Comparison of ENCODE assay signal across 18 cellular contexts in the genomic region with DNA sequence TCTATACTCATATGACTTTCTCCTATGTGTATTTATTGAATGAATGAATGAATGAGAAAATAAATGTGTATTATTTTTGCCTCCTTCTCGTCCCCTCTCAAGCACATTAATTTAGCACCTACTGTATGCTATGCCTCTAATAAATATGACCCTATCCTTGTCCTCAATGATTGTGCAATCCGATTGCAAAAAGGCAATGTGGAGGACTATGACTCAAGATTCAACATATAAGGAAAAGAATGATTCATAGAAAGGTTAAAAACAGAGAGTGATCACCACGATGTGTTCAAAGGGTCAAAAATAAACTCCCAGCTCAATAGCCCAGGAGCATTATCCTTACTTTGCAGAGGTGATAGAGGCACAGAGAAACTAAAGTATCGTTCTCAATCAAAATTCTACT.
DNase-seq lines count a peak whose midpoint lies in the region; TF ChIP-seq lines count a peak whose summit lies in the region.
"Had no signal": no experiment of that assay in that cellular context is flagged by ENCODE, and none has a peak within 500 bp of the region (broad histone marks: within the 10 kb centered on the region; RNA-seq: fewer than 3 reads in every experiment).

No MANE protein-coding gene starts in this region.

- H3K9me3 ChIP-seq in mammary epithelial cell (replicated peaks; ENCODE audit: insufficient read depth, low read length) (no peaks in the 10 kb centered on the region), A673 (ENCODE audit: low read depth, low read length, poor library complexity, severe bottlenecking) (no peaks in the 10 kb centered on the region), OCI-LY7 (ENCODE audit: low read length) (no peaks in the 10 kb centered on the region)
- H3K9me3 ChIP-seq: MG63 had no signal

- H3K9ac ChIP-seq in mammary epithelial cell (ENCODE audit: insufficient read depth, low read length): no peak overlapping the region

- H3K36me3 ChIP-seq in mammary epithelial cell (ENCODE audit: insufficient read depth, low read length): no peaks in the 10 kb centered on the region
- no peaks in the 10 kb centered on the region for H3K36me3 ChIP-seq in A673 (ENCODE audit: insufficient read depth, low read length, poor library complexity, severe bottlenecking)
- H3K36me3 ChIP-seq in OCI-LY7 (ENCODE audit: insufficient read depth, low read length): no peaks in the 10 kb centered on the region
- H3K36me3 ChIP-seq: MG63 had no signal

- intact Hi-C loops in mammary epithelial cell (cut with micrococcal nuclease) (no loop called here), A673 (cut with micrococcal nuclease; ENCODE audit: unreplicated experiment) (no loop called here), OCI-LY7 (cut with micrococcal nuclease; ENCODE audit: unreplicated experiment) (no loop called here)

- BruUV-seq in mammary epithelial cell (replicated peaks; lab: Mats Ljungman, UMichigan): no TSS peak
- BruUV-seq in A673 (replicated peaks; lab: Mats Ljungman, UMichigan): no TSS peak
- BruUV-seq in OCI-LY7 (replicated peaks; lab: Mats Ljungman, UMichigan): no TSS peak

- no peaks in the 10 kb centered on the region for H3K27me3 Mint-ChIP-seq in HFFc6 (ENCODE audit: insufficient read depth)
- H3K27me3 Mint-ChIP-seq: T-cell had no signal

- no peaks in the 10 kb centered on the region for H3K4me1 ChIP-seq in mammary epithelial cell (ENCODE audit: insufficient read depth, low read length)
- no peaks in the 10 kb centered on the region for H3K4me1 ChIP-seq in A673 (ENCODE audit: insufficient read depth, low read length, poor library complexity, severe bottlenecking)
- H3K4me1 ChIP-seq in OCI-LY7 (ENCODE audit: insufficient read depth, low read length, poor library complexity, severe bottlenecking): no peaks in the 10 kb centered on the region

- no peaks in the 10 kb centered on the region for H3K36me3 Mint-ChIP-seq in HFFc6 (ENCODE audit: low read depth)
- H3K36me3 Mint-ChIP-seq: CD8-positive, alpha-beta T cell; T-cell had no signal

- no peaks in the 10 kb centered on the region for H3K9me2 ChIP-seq in OCI-LY7 (ENCODE audit: insufficient read depth, low read length)

- H3K4me3 Mint-ChIP-seq in HFFc6: no peak overlapping the region
- H3K4me3 Mint-ChIP-seq: CD8-positive, alpha-beta T cell; T-cell had no signal

- no peak overlapping the region for H3K4me3 ChIP-seq in mammary epithelial cell (replicated peaks in 1 of 3; ENCODE audit: insufficient read depth in 1 of 3, low read depth in 2 of 3, low read length in 3 of 3)
- H3K4me3 ChIP-seq in A673 (ENCODE audit: low read depth, low read length, poor library complexity, severe bottlenecking): no peak overlapping the region
- no peak overlapping the region for H3K4me3 ChIP-seq in OCI-LY7 (ENCODE audit: low read depth, low read length, poor library complexity, severe bottlenecking)
- H3K4me3 ChIP-seq: MG63, SK-N-MC had no signal

- DNase-seq in HS-5 (ENCODE audit: low read depth) (peak; percentile 20), MV-4-11 (lab: John Stamatoyannopoulos, UW) (peak; percentile 72), mammary epithelial cell (peak; percentile 56), iris pigment epithelial cell (ENCODE audit: low read depth) (peak; percentile 2), NCI-H187 (lab: John Stamatoyannopoulos, UW) (no peak), A673 (ENCODE audit: low spot score) (no peak), OCI-LY7 (ENCODE audit: low spot score) (no peak), HFFc6 (no peak)
- DNase-seq: CD8-positive, alpha-beta T cell; H7; KBM-7; MG63; NCI-H1417 treated with DMSO at 0.1 percent for 48 hours; NCI-H2029 treated with DMSO at 0.1 percent for 48 hours; NCI-H510A; OCI-M1; T-cell had no signal

- H3K27ac ChIP-seq in mammary epithelial cell (ENCODE audit: insufficient read depth, low read depth, low read length) (no peak overlapping the region), A673 (ENCODE audit: low read depth, low read length, poor library complexity, severe bottlenecking) (no peak overlapping the region), OCI-LY7 (ENCODE audit: low read depth, low read length, poor library complexity, severe bottlenecking) (no peak overlapping the region)
- H3K27ac ChIP-seq: SK-N-MC had no signal

- POLR2A ChIA-PET in A673 (lab: Charles Lee; ENCODE audit: low non-redundant PET): no interaction called here
- POLR2A ChIA-PET in OCI-LY7 (lab: Charles Lee): no interaction called here

- no peak for TF ChIP-seq CTCF in mammary epithelial cell (conservative IDR thresholded peaks at IDR 0.05 in 1 of 2, IDR thresholded peaks at IDR 0.05 in 1 of 2; ENCODE audit: extremely low read depth in 1 of 2, insufficient read depth in 1 of 2, low read depth in 1 of 2, low read length in 2 of 2)
- TF ChIP-seq CTCF in A673 (conservative IDR thresholded peaks at IDR 0.05; ENCODE audit: low read depth, low read length): no peak
- no peak for TF ChIP-seq CTCF in OCI-LY7 (conservative IDR thresholded peaks at IDR 0.05; ENCODE audit: low read length)
- no peak for TF ChIP-seq CTCF in HFFc6 (IDR thresholded peaks at IDR 0.05)

- dilution Hi-C loops in mammary epithelial cell (cut with HindIII; ENCODE audit: low sequenced_read_pairs): no loop called here

- H3K4me1 Mint-ChIP-seq in HFFc6 (ENCODE audit: low read depth): no peaks in the 10 kb centered on the region
- H3K4me1 Mint-ChIP-seq: T-cell had no signal

- H2AFZ ChIP-seq in mammary epithelial cell (ENCODE audit: low read depth, low read length) (no peak overlapping the region), OCI-LY7 (ENCODE audit: low read length) (no peak overlapping the region)

- CTCF ChIA-PET in mammary epithelial cell (lab: Charles Lee; ENCODE audit: low non-redundant PET) (no interaction called here), A673 (lab: Charles Lee) (no interaction called here), OCI-LY7 (lab: Charles Lee; ENCODE audit: unreplicated experiment) (no interaction called here)

- no peaks in the 10 kb centered on the region for H4K20me1 ChIP-seq in mammary epithelial cell (ENCODE audit: insufficient read depth, low read length)
- H4K20me1 ChIP-seq in OCI-LY7 (ENCODE audit: insufficient read depth, low read length): no peaks in the 10 kb centered on the region

- WGBS in mammary epithelial cell (ENCODE audit: low coverage, missing lambda C conversion rate): 57% methylated on average over 4 of the region's 4 CpGs

- no peak overlapping the region for H3K4me2 ChIP-seq in mammary epithelial cell (ENCODE audit: insufficient read depth, low read depth, low read length)
- H3K4me2 ChIP-seq in OCI-LY7 (ENCODE audit: low read length): no peak overlapping the region

- H3K27me3 ChIP-seq in mammary epithelial cell (ENCODE audit: insufficient read depth, low read length) (no peaks in the 10 kb centered on the region), A673 (replicated peaks; ENCODE audit: insufficient read depth, low read depth, low read length, poor library complexity) (no peaks in the 10 kb centered on the region)
- H3K27me3 ChIP-seq: MG63 had no signal

- H3K27ac Mint-ChIP-seq in HFFc6: no peak overlapping the region
- H3K27ac Mint-ChIP-seq: CD8-positive, alpha-beta T cell; T-cell had no signal

- no peaks in the 10 kb centered on the region for H3K79me2 ChIP-seq in mammary epithelial cell (ENCODE audit: insufficient read depth, low read length)
- no peaks in the 10 kb centered on the region for H3K79me2 ChIP-seq in OCI-LY7 (ENCODE audit: insufficient read depth, low read depth, low read length)

- peaks cover 39% of the 10 kb centered on the region for H3K9me3 Mint-ChIP-seq in HFFc6

- in situ Hi-C loops in mammary epithelial cell (cut with MboI; ENCODE audit: low sequenced_read_pairs in 2 of 2): no loop called here

Comparison
In these comparisons a context has a peak if more than half of its experiments do, and no peak if none do; other contexts are left out.
1. DNase-seq: peak in HS-5 (single experiment), MV-4-11 (single experiment), mammary epithelial cell (single experiment) and iris pigment epithelial cell (single experiment); none in NCI-H187 (0 of 2), A673 (single experiment), OCI-LY7 (single experiment) and HFFc6 (single experiment).